Comparison of ENCODE assay signal across 1 cellular context in the genomic region with DNA sequence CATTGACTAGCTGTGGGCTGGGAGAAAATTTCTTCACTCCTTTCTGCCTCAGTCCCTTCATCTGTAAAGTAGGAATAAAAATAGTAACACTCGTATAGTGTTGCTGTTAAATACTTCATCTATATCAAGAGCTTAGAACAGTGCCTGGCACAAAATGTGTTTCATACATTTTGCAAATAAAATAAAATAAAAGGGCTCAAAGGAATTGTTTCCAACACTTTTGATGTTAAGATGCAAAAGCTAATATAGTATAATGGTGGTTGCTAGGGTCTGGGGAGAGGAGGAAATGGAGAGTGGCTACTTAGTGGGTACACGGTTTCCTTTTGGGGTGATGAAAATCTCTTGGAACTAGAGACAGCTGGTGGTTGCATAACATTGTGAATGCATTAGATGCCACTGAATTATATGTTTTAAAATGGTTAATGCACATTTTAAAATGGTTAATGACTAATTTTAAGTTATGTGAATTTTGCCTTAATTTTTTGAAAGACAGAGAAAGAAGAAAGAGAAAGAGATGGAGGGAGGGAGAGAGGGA.
TF ChIP-seq lines count a peak whose summit lies in the region.

No MANE protein-coding gene starts in this region.

TF ChIP-seq in HepG2, 621 proteins besides CTCF, POLR2A, EP300 and RAD21 (continued from another document):
- TF ChIP-seq, protein P1, sequence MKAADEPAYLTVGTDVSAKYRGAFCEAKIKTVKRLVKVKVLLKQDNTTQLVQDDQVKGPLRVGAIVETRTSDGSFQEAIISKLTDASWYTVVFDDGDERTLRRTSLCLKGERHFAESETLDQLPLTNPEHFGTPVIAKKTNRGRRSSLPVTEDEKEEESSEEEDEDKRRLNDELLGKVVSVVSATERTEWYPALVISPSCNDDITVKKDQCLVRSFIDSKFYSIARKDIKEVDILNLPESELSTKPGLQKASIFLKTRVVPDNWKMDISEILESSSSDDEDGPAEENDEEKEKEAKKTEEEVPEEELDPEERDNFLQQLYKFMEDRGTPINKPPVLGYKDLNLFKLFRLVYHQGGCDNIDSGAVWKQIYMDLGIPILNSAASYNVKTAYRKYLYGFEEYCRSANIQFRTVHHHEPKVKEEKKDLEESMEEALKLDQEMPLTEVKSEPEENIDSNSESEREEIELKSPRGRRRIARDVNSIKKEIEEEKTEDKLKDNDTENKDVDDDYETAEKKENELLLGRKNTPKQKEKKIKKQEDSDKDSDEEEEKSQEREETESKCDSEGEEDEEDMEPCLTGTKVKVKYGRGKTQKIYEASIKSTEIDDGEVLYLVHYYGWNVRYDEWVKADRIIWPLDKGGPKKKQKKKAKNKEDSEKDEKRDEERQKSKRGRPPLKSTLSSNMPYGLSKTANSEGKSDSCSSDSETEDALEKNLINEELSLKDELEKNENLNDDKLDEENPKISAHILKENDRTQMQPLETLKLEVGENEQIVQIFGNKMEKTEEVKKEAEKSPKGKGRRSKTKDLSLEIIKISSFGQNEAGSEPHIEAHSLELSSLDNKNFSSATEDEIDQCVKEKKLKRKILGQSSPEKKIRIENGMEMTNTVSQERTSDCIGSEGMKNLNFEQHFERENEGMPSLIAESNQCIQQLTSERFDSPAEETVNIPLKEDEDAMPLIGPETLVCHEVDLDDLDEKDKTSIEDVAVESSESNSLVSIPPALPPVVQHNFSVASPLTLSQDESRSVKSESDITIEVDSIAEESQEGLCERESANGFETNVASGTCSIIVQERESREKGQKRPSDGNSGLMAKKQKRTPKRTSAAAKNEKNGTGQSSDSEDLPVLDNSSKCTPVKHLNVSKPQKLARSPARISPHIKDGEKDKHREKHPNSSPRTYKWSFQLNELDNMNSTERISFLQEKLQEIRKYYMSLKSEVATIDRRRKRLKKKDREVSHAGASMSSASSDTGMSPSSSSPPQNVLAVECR (CRISPR knock-in tag; IDR thresholded peaks at IDR 0.05; ENCODE audit: borderline replicate concordance), result 0 out of 2 replicates have a peak, but pooled peaks have one; percentile 18
